Comparison of ENCODE assay signal across 28 cellular contexts in genomic region chr7:128726031-128726430, GRCh38. TPM values are rescaled to one million over a fixed set of nuclear protein-coding genes. Genes with fewer than 3 reads are reported as not detected.
"Had no signal": no experiment of that assay in that cellular context is flagged by ENCODE, and none has a peak within 500 bp of the region (broad histone marks: within the 10 kb centered on the region; RNA-seq: fewer than 3 reads in every experiment).

No MANE protein-coding gene starts in this region.

- H3K4me1 ChIP-seq: esophagus muscularis mucosa, sigmoid colon, stomach, testis, uterus had no signal

- H3K4me1 Mint-ChIP-seq: activated T-helper 17 cell treated with anti-CD3 and anti-CD28 coated beads, Interleukin-2, amount 50 U/mL, for 72 hours; natural killer cell had no signal

- H3K27ac Mint-ChIP-seq: activated T-cell treated with anti-CD3 and anti-CD28 coated beads, Interleukin-2, amount 50 U/mL, for 24 hours; activated T-helper 17 cell treated with anti-CD3 and anti-CD28 coated beads, Interleukin-2, amount 50 U/mL, for 72 hours; natural killer cell; stimulated activated memory B cell treated with anti-CD40 and anti-IgM and Interleukin-4, amounts not matched to agents 10 μg/mL and 1 μg/mL and 100 μg/mL, for 72 hours had no signal

- H3K9me3 Mint-ChIP-seq: activated naive CD4-positive, alpha-beta T cell treated with anti-CD3 and anti-CD28 coated beads, Interleukin-2, amount 50 U/mL, for 72 hours; activated T-cell treated with anti-CD3 and anti-CD28 coated beads, Interleukin-2, amount 50 U/mL, for 24 hours; activated T-helper 17 cell treated with anti-CD3 and anti-CD28 coated beads, Interleukin-2, amount 50 U/mL, for 72 hours; mesothelial cell of epicardium; natural killer cell; stimulated activated memory B cell treated with anti-CD40 and anti-IgM and Interleukin-4, amounts not matched to agents 10 μg/mL and 1 μg/mL and 100 μg/mL, for 72 hours had no signal

- H3K36me3 Mint-ChIP-seq: activated naive CD4-positive, alpha-beta T cell treated with anti-CD3 and anti-CD28 coated beads, Interleukin-2, amount 50 U/mL, for 72 hours; mesothelial cell of epicardium; natural killer cell; stimulated activated memory B cell treated with anti-CD40 and anti-IgM and Interleukin-4, amounts not matched to agents 10 μg/mL and 1 μg/mL and 100 μg/mL, for 72 hours had no signal

- H3K4me2 ChIP-seq: smooth muscle cell had no signal

- H3K27me3 Mint-ChIP-seq: stimulated activated memory B cell treated with anti-CD40 and anti-IgM and Interleukin-4, amounts not matched to agents 10 μg/mL and 1 μg/mL and 100 μg/mL, for 72 hours had no signal

- H3K9me3 ChIP-seq: esophagus muscularis mucosa, sigmoid colon, stomach, testis, uterus had no signal

- H3K27me3 ChIP-seq: esophagus muscularis mucosa, sigmoid colon, testis, uterus had no signal

- H3K4me3 Mint-ChIP-seq: activated T-cell treated with anti-CD3 and anti-CD28 coated beads, Interleukin-2, amount 50 U/mL, for 24 hours; activated T-helper 17 cell treated with anti-CD3 and anti-CD28 coated beads, Interleukin-2, amount 50 U/mL, for 72 hours; mesothelial cell of epicardium; natural killer cell; stimulated activated memory B cell treated with anti-CD40 and anti-IgM and Interleukin-4, amounts not matched to agents 10 μg/mL and 1 μg/mL and 100 μg/mL, for 72 hours had no signal

- H3K27ac ChIP-seq: brain microvascular endothelial cell, esophagus muscularis mucosa, sigmoid colon, stomach, testis, uterus, WERI-Rb-1 had no signal

- DNase-seq: activated CD4-positive, CD25-positive, alpha-beta regulatory T cell treated with anti-CD3 and anti-CD28 coated beads, Interleukin-2, amount 50 U/mL, for 72 hours; activated CD8-positive, alpha-beta memory T cell treated with anti-CD3 and anti-CD28 coated beads for 24 hours; activated CD8-positive, alpha-beta memory T cell treated with anti-CD3 and anti-CD28 coated beads, Interleukin-2, amount 50 U/mL, for 4 hours; activated T-cell treated with anti-CD3 and anti-CD28 coated beads, Interleukin-2, amount 50 U/mL, for 24 hours; aorta; brain microvascular endothelial cell; dorsolateral prefrontal cortex; hypothalamus; left ventricle myocardium superior; mammary epithelial cell; natural killer cell; posterior cingulate gyrus; retina; sigmoid colon; stimulated activated CD4-positive, alpha-beta T cell treated with anti-CD3 and anti-CD28 coated beads, Interleukin-15, amount 100 ng/mL, for 24 hours; stomach; trophoblast cell; uterus; WERI-Rb-1 had no signal

- H3K4me3 ChIP-seq: dorsolateral prefrontal cortex, esophagus muscularis mucosa, sigmoid colon, smooth muscle cell, stomach, testis, uterus had no signal

- H3K36me3 ChIP-seq: brain microvascular endothelial cell, esophagus muscularis mucosa, sigmoid colon, stomach, uterus, WERI-Rb-1 had no signal

RNA-seq across cellular contexts. Expression of gene OPN1SW, which starts 49.6 kb away (rescaled TPM):
- total RNA-seq: activated naive CD4-positive, alpha-beta T cell treated with anti-CD3 and anti-CD28 coated beads, Interleukin-2, amount 50 U/mL, for 72 hours; activated T-helper 17 cell treated with anti-CD3 and anti-CD28 coated beads, Interleukin-2, amount 50 U/mL, for 72 hours; aorta; esophagus muscularis mucosa; frontal cortex; left ventricle myocardium superior; mammary epithelial cell; mesothelial cell of epicardium; natural killer cell; sigmoid colon; smooth muscle cell; stomach; testis; uterus had no signal
- polyA plus RNA-seq: adipose tissue, aorta, mammary epithelial cell, sigmoid colon, stomach had no signal
